In genomic region chr5:160188968-160189319, GRCh38 we compare ENCODE assay signal across 16 cellular contexts. TPM values are rescaled to one million over a fixed set of nuclear protein-coding genes. Genes with fewer than 3 reads are reported as not detected.
DNase-seq lines count a peak whose midpoint lies in the region; ATAC-seq and TF ChIP-seq lines count a peak whose summit lies in the region.
"Had no signal": no experiment of that assay in that cellular context is flagged by ENCODE, and none has a peak within 500 bp of the region (broad histone marks: within the 10 kb centered on the region; RNA-seq: fewer than 3 reads in every experiment).

No MANE protein-coding gene starts in this region.

- no peak overlapping the region for H3K4me3 ChIP-seq in mesendoderm (ENCODE audit: low read length)

- H3K4me3 Mint-ChIP-seq in activated naive CD8-positive, alpha-beta T cell: peak overlapping the region; percentile 61
- no peak overlapping the region for H3K4me3 Mint-ChIP-seq in activated naive CD8-positive, alpha-beta T cell treated with anti-CD3 and anti-CD28 coated beads for 36 hours
- H3K4me3 Mint-ChIP-seq in activated T-helper 17 cell treated with anti-CD3 and anti-CD28 coated beads, Interleukin-2, amount 50 U/mL, for 72 hours: peak overlapping the region; percentile 41
- peak overlapping the region; percentile 81 for H3K4me3 Mint-ChIP-seq in type B pancreatic cell

- H3K4me1 Mint-ChIP-seq in activated naive CD8-positive, alpha-beta T cell (ENCODE audit: low read depth): peaks cover 5% of the 10 kb centered on the region
- H3K4me1 Mint-ChIP-seq in activated naive CD8-positive, alpha-beta T cell treated with anti-CD3 and anti-CD28 coated beads for 36 hours: peaks cover 5% of the 10 kb centered on the region
- no peaks in the 10 kb centered on the region for H3K4me1 Mint-ChIP-seq in activated T-helper 17 cell treated with anti-CD3 and anti-CD28 coated beads, Interleukin-2, amount 50 U/mL, for 72 hours
- H3K4me1 Mint-ChIP-seq in type B pancreatic cell (ENCODE audit: unreplicated experiment): peaks cover 24% of the 10 kb centered on the region

- H3K4me2 ChIP-seq in mesendoderm (ENCODE audit: low read length): no peak overlapping the region

- peaks cover 6% of the 10 kb centered on the region for H3K36me3 Mint-ChIP-seq in activated naive CD8-positive, alpha-beta T cell
- peaks cover 5% of the 10 kb centered on the region for H3K36me3 Mint-ChIP-seq in activated naive CD8-positive, alpha-beta T cell treated with anti-CD3 and anti-CD28 coated beads for 36 hours
- no peaks in the 10 kb centered on the region for H3K36me3 Mint-ChIP-seq in activated T-helper 17 cell treated with anti-CD3 and anti-CD28 coated beads, Interleukin-2, amount 50 U/mL, for 72 hours (ENCODE audit: low read depth)
- H3K36me3 Mint-ChIP-seq in type B pancreatic cell: no peaks in the 10 kb centered on the region

- H3K27me3 ChIP-seq in mesendoderm (ENCODE audit: insufficient read depth, low read length, poor library complexity): no peaks in the 10 kb centered on the region
- H3K27me3 ChIP-seq: esophagus squamous epithelium had no signal

- H3K4ac ChIP-seq in mesendoderm (ENCODE audit: low read depth, low read length): peak overlapping the region; percentile 93

- peaks cover 2% of the 10 kb centered on the region for H3K4me1 ChIP-seq in mesendoderm (ENCODE audit: control insufficient read depth, low read depth, low read length)

- TF ChIP-seq CTCF in type B pancreatic cell (conservative IDR thresholded peaks at IDR 0.05): no peak

- H3K56ac ChIP-seq in mesendoderm (ENCODE audit: low read length): peak overlapping the region; percentile 62

- H3K27ac Mint-ChIP-seq in activated naive CD8-positive, alpha-beta T cell: no peak overlapping the region
- no peak overlapping the region for H3K27ac Mint-ChIP-seq in activated naive CD8-positive, alpha-beta T cell treated with anti-CD3 and anti-CD28 coated beads for 36 hours
- H3K27ac Mint-ChIP-seq in activated T-helper 17 cell treated with anti-CD3 and anti-CD28 coated beads, Interleukin-2, amount 50 U/mL, for 72 hours: no peak overlapping the region
- peak overlapping the region; percentile 76 for H3K27ac Mint-ChIP-seq in type B pancreatic cell

- peaks cover 4% of the 10 kb centered on the region for H3K9me3 Mint-ChIP-seq in activated naive CD8-positive, alpha-beta T cell (ENCODE audit: low read depth)
- H3K9me3 Mint-ChIP-seq in activated naive CD8-positive, alpha-beta T cell treated with anti-CD3 and anti-CD28 coated beads for 36 hours: peaks cover 10% of the 10 kb centered on the region
- no peaks in the 10 kb centered on the region for H3K9me3 Mint-ChIP-seq in activated T-helper 17 cell treated with anti-CD3 and anti-CD28 coated beads, Interleukin-2, amount 50 U/mL, for 72 hours
- peaks cover 5% of the 10 kb centered on the region for H3K9me3 Mint-ChIP-seq in type B pancreatic cell

- WGBS in mesendoderm (ENCODE audit: extremely low coverage, insufficient coverage, low lambda C conversion rate): no CpG with 5 or more reads among the region's 5 CpGs

- no peaks in the 10 kb centered on the region for H3K79me2 ChIP-seq in mesendoderm (ENCODE audit: control insufficient read depth, insufficient read depth, low read length)

- no peak overlapping the region for H3K27ac ChIP-seq in mesendoderm (ENCODE audit: low read depth, low read length)
- H3K27ac ChIP-seq: neutrophil had no signal

- H2BK15ac ChIP-seq in mesendoderm (replicated peaks; ENCODE audit: low read depth): no peak overlapping the region

- intact Hi-C loops in posterior cingulate gyrus (cut with DNase I): no loop called here

- H3K18ac ChIP-seq in mesendoderm (ENCODE audit: low read length): peak overlapping the region; percentile 98

- no peaks in the 10 kb centered on the region for H3K36me3 ChIP-seq in mesendoderm (ENCODE audit: control insufficient read depth, insufficient read depth, low read length)
- H3K36me3 ChIP-seq: esophagus squamous epithelium, neutrophil had no signal

- H2AK5ac ChIP-seq in mesendoderm (ENCODE audit: low read length): no peak overlapping the region

- H4K5ac ChIP-seq in mesendoderm (ENCODE audit: low read length): no peak overlapping the region

- no peak overlapping the region for H2BK120ac ChIP-seq in mesendoderm (ENCODE audit: low read depth, low read length)

- H3K79me1 ChIP-seq in mesendoderm (ENCODE audit: low read length): no peaks in the 10 kb centered on the region

- peaks cover 21% of the 10 kb centered on the region for H3K27me3 Mint-ChIP-seq in activated naive CD8-positive, alpha-beta T cell
- H3K27me3 Mint-ChIP-seq in activated naive CD8-positive, alpha-beta T cell treated with anti-CD3 and anti-CD28 coated beads for 36 hours: peaks cover 33% of the 10 kb centered on the region
- peaks cover 29% of the 10 kb centered on the region for H3K27me3 Mint-ChIP-seq in activated T-helper 17 cell treated with anti-CD3 and anti-CD28 coated beads, Interleukin-2, amount 50 U/mL, for 72 hours
- H3K27me3 Mint-ChIP-seq in type B pancreatic cell: no peaks in the 10 kb centered on the region

- peak overlapping the region; percentile 43 for H3K9ac ChIP-seq in mesendoderm (ENCODE audit: low read length)

- H3K23ac ChIP-seq in mesendoderm (ENCODE audit: low read length): no peak overlapping the region

- no peak for DNase-seq in activated naive CD8-positive, alpha-beta T cell treated with anti-CD3 and anti-CD28 coated beads for 36 hours
- DNase-seq in mesendoderm: no peak
- DNase-seq in type B pancreatic cell (ENCODE audit: extremely low spot score, unreplicated experiment): no peak
- DNase-seq in posterior cingulate gyrus: no peak
- no peak for DNase-seq in NCI-H2029 treated with DMSO at 0.1 percent for 48 hours (lab: John Stamatoyannopoulos, UW)
- DNase-seq: esophagus squamous epithelium, GF-D8, NCI-H187 treated with DMSO at 0.1 percent for 48 hours, T-helper 9 cell had no signal

- no peak overlapping the region for H2BK5ac ChIP-seq in mesendoderm (ENCODE audit: low read length)

- H4K8ac ChIP-seq in mesendoderm (ENCODE audit: low read depth, low read length): no peak overlapping the region

- ATAC-seq in activated T-helper 17 cell treated with anti-CD3 and anti-CD28 coated beads, Interleukin-2, amount 50 U/mL, for 72 hours (replicated peaks): no peak
- ATAC-seq in HG03196 (IDR thresholded peaks at IDR 0.05; ENCODE audit: unreplicated experiment): no peak

RNA-seq across cellular contexts. Expression of gene FABP6, which starts 40.4 kb away (rescaled TPM):
- total RNA-seq in activated naive CD8-positive, alpha-beta T cell treated with anti-CD3 and anti-CD28 coated beads for 36 hours: not detected
- total RNA-seq in activated T-helper 17 cell treated with anti-CD3 and anti-CD28 coated beads, Interleukin-2, amount 50 U/mL, for 72 hours: under 1 TPM in 1 of 2 donors, not detected in 1; 0.87 TPM
- polyA plus RNA-seq in mesendoderm (2013, experiment 1 of 2): 6.5 TPM
- 5.7 TPM for polyA plus RNA-seq in mesendoderm (2013, experiment 2 of 2)
- total RNA-seq in type B pancreatic cell (ENCODE audit: low replicate concordance): 0.85 and 6.3 TPM in 2 replicates
- total RNA-seq: cardiac septum, subcutaneous adipose tissue had no signal
- polyA plus RNA-seq: BJ had no signal
